In genomic region chr7:13988765-13989137, GRCh38 we compare ENCODE assay signal across 8 cellular contexts. TPM values are rescaled to one million over a fixed set of nuclear protein-coding genes. Genes with fewer than 3 reads are reported as not detected.
DNase-seq lines count a peak whose midpoint lies in the region; TF ChIP-seq lines count a peak whose summit lies in the region.

No MANE protein-coding gene starts in this region.

- no peak overlapping the region for H4K91ac ChIP-seq in trophoblast cell (ENCODE audit: low read depth, low read length)

- no peak overlapping the region for H3K4ac ChIP-seq in trophoblast cell (ENCODE audit: low read depth, low read length)

- no peak for TF ChIP-seq CTCF in OCI-LY1 (IDR thresholded peaks at IDR 0.05; ENCODE audit: low read length)
- no peak for TF ChIP-seq CTCF in RWPE1 (conservative IDR thresholded peaks at IDR 0.05; ENCODE audit: low read depth)

- DNase-seq in trophoblast cell (no peak), UCSD-AML1 (lab: John Stamatoyannopoulos, UW; ENCODE audit: unreplicated experiment) (no peak), NCI-H187 treated with DMSO at 0.1 percent for 48 hours (lab: John Stamatoyannopoulos, UW) (no peak), NCI-H128 (lab: John Stamatoyannopoulos, UW; ENCODE audit: unreplicated experiment) (no peak), RWPE1 (ENCODE audit: low spot score) (no peak)

- no peaks in the 10 kb centered on the region for H3K9me2 ChIP-seq in OCI-LY1 (ENCODE audit: low read depth, low read length)

- peaks cover 14% of the 10 kb centered on the region for H3K4me1 ChIP-seq in ES-I3 (ENCODE audit: insufficient read depth, low read length)
- H3K4me1 ChIP-seq in OCI-LY1 (ENCODE audit: insufficient read depth, low read length, severe bottlenecking): peaks cover 40% of the 10 kb centered on the region
- no peaks in the 10 kb centered on the region for H3K4me1 ChIP-seq in esophagus (ENCODE audit: control insufficient read depth in 2 of 2, insufficient read depth in 2 of 2, low read length in 1 of 2)
- peaks cover 0 to 4% of the 10 kb centered on the region in 2 experiments for H3K4me1 ChIP-seq in trophoblast cell (ENCODE audit: control insufficient read depth in 1 of 2, insufficient read depth in 2 of 2, low read length in 2 of 2)

- peaks cover 2% of the 10 kb centered on the region for H3K79me1 ChIP-seq in trophoblast cell (ENCODE audit: low read length)

- H2AFZ ChIP-seq in OCI-LY1 (ENCODE audit: low read length) (peak overlapping the region; percentile 34; the same call in 1 of the 2 replicates), trophoblast cell (ENCODE audit: insufficient read depth, low read length, poor library complexity) (no peak overlapping the region)

- POLR2A ChIA-PET in RWPE1 (lab: Yijun Ruan, JAX; ENCODE audit: low non-redundant PET): interaction anchor here (0.7 kb wide), 1 partner anchor 467 kb away, joined by 3 read pairs; no protein-coding TSS in a partner anchor

- H2AK5ac ChIP-seq in trophoblast cell (ENCODE audit: low read length): no peak overlapping the region

- WGBS in esophagus, 2 donors: 1 to 9% methylated on average over 5 of the region's 5 CpGs
- no CpG with 5 or more reads among the region's 5 CpGs for WGBS in trophoblast cell (ENCODE audit: extremely low coverage, insufficient coverage, insufficient read length)

- no peak overlapping the region for H2BK5ac ChIP-seq in trophoblast cell (ENCODE audit: low read depth, low read length, poor library complexity)

- H2BK12ac ChIP-seq in trophoblast cell (ENCODE audit: low read length): no peak overlapping the region

- no peak overlapping the region for H2BK120ac ChIP-seq in trophoblast cell (ENCODE audit: insufficient read depth, low read length, poor library complexity)

- H3K9ac ChIP-seq in ES-I3 (ENCODE audit: low read depth, low read length) (peak overlapping the region; percentile 69), OCI-LY1 (ENCODE audit: low read length) (no peak overlapping the region), trophoblast cell (ENCODE audit: low read length) (no peak overlapping the region)

- no peak overlapping the region for H3K18ac ChIP-seq in trophoblast cell (ENCODE audit: low read length)

- H3K79me2 ChIP-seq in OCI-LY1 (ENCODE audit: insufficient read depth, low read length) (no peaks in the 10 kb centered on the region), trophoblast cell (ENCODE audit: control insufficient read depth, insufficient read depth, low read length, poor library complexity) (no peaks in the 10 kb centered on the region)

- no peaks in the 10 kb centered on the region for H3F3A ChIP-seq in OCI-LY1 (ENCODE audit: insufficient read depth, low read length)

- H3K27ac ChIP-seq in OCI-LY1 (ENCODE audit: low read depth, low read length, poor library complexity, severe bottlenecking): no peak overlapping the region
- no peak overlapping the region for H3K27ac ChIP-seq in esophagus (ENCODE audit: low read depth in 2 of 2, low read length in 1 of 2)
- no peak overlapping the region for H3K27ac ChIP-seq in trophoblast cell (ENCODE audit: low read depth, low read length)
- H3K27ac ChIP-seq in RWPE1: no peak overlapping the region; the same call in 1 of the 2 replicates

- no peaks in the 10 kb centered on the region for H3K36me3 ChIP-seq in ES-I3 (ENCODE audit: insufficient read depth, low read length)
- H3K36me3 ChIP-seq in OCI-LY1 (ENCODE audit: insufficient read depth, low read length): no peaks in the 10 kb centered on the region
- no peaks in the 10 kb centered on the region for H3K36me3 ChIP-seq in esophagus (ENCODE audit: control insufficient read depth in 2 of 2, insufficient read depth in 2 of 2, low read length in 1 of 2)
- H3K36me3 ChIP-seq in trophoblast cell (ENCODE audit: control insufficient read depth in 1 of 2, insufficient read depth in 2 of 2, low read length in 2 of 2): no peaks in the 10 kb centered on the region

- H4K20me1 ChIP-seq in OCI-LY1 (ENCODE audit: insufficient read depth, low read length): no peaks in the 10 kb centered on the region

- no peak overlapping the region for H4K8ac ChIP-seq in trophoblast cell (ENCODE audit: low read depth, low read length)

- CTCF ChIA-PET in RWPE1 (lab: Yijun Ruan, JAX): no interaction called here

- H3K23ac ChIP-seq in trophoblast cell (ENCODE audit: low read length): no peak overlapping the region

- H3K4me2 ChIP-seq in OCI-LY1 (ENCODE audit: low read length): no peak overlapping the region
- H3K4me2 ChIP-seq in trophoblast cell (ENCODE audit: low read length): peak overlapping the region; percentile 86

- H3K14ac ChIP-seq in trophoblast cell (ENCODE audit: low read length): no peak overlapping the region

- H4K12ac ChIP-seq in trophoblast cell (ENCODE audit: low read depth, low read length): no peak overlapping the region

- H3K27me3 ChIP-seq in OCI-LY1 (ENCODE audit: insufficient read depth, low read length) (no peaks in the 10 kb centered on the region), esophagus (ENCODE audit: control insufficient read depth in 1 of 2, insufficient read depth in 2 of 2, low read length in 2 of 2) (no peaks in the 10 kb centered on the region), trophoblast cell (ENCODE audit: insufficient read depth, low read length) (no peaks in the 10 kb centered on the region)

- H3K4me3 ChIP-seq in OCI-LY1 (ENCODE audit: low read depth, low read length, poor library complexity, severe bottlenecking) (no peak overlapping the region), esophagus (ENCODE audit: low read depth in 1 of 2, low read length in 2 of 2) (peak overlapping the region; percentile 75 to 93), trophoblast cell (ENCODE audit: low read depth, low read length) (no peak overlapping the region)

- H3K9me3 ChIP-seq in ES-I3 (ENCODE audit: control insufficient read depth, insufficient read depth, low read length): no peaks in the 10 kb centered on the region
- peaks cover 22% of the 10 kb centered on the region for H3K9me3 ChIP-seq in OCI-LY1 (ENCODE audit: low read length)
- no peaks in the 10 kb centered on the region for H3K9me3 ChIP-seq in esophagus (ENCODE audit: control insufficient read depth in 2 of 2, insufficient read depth in 1 of 2, low read depth in 1 of 2, low read length in 1 of 2)
- H3K9me3 ChIP-seq in trophoblast cell (ENCODE audit: insufficient read depth, low read depth, low read length): no peaks in the 10 kb centered on the region

RNA-seq across cellular contexts. Expression of gene ETV1, which starts 0.7 kb away (rescaled TPM):
- 1 to 10 TPM in 1 of 2 donors, under 1 TPM in 1; 0.65 to 1.2 TPM for polyA plus RNA-seq in esophagus
- 0.57 and 0.73 TPM in 2 replicates for polyA plus RNA-seq in trophoblast cell (2013)

Comparison
In these comparisons a context has a peak if more than half of its experiments do, and no peak if none do; other contexts are left out.
1. H3K4me3 ChIP-seq: peak in esophagus (2 of 2); none in OCI-LY1 (single experiment) and trophoblast cell (single experiment).